Comparison of ENCODE assay signal across 12 cellular contexts in genomic region chr2:44944102-44944951, GRCh38. TPM values are rescaled to one million over a fixed set of nuclear protein-coding genes. Genes with fewer than 3 reads are reported as not detected.
DNase-seq lines count a peak whose midpoint lies in the region; ATAC-seq, FAIRE-seq and TF ChIP-seq lines count a peak whose summit lies in the region.
"Had no signal": no experiment of that assay in that cellular context is flagged by ENCODE, and none has a peak within 500 bp of the region (broad histone marks: within the 10 kb centered on the region; RNA-seq: fewer than 3 reads in every experiment).

No MANE protein-coding gene starts in this region.

- DNase-seq in GM20000 (ENCODE audit: low spot score) (peak; percentile 28), PC-9 (no peak), endothelial cell of umbilical vein (ENCODE audit: low read depth, low spot score) (no peak), neural progenitor cell (ENCODE audit: low spot score) (peak; percentile 61), NK-92 (lab: John Stamatoyannopoulos, UW; ENCODE audit: unreplicated experiment) (no peak), NCI-H2196 (lab: John Stamatoyannopoulos, UW; ENCODE audit: unreplicated experiment) (no peak), testis (no peak)
- DNase-seq: cortex of kidney, NCI-H1105, T1000 had no signal

- H3K36me3 ChIP-seq in PC-9 (ENCODE audit: low read depth) (no peaks in the 10 kb centered on the region), endothelial cell of umbilical vein (ENCODE audit: control insufficient read depth in 2 of 2, extremely low read depth in 1 of 2, insufficient read depth in 2 of 2, low read length in 2 of 2) (no peaks in the 10 kb centered on the region), neural progenitor cell (no peaks in the 10 kb centered on the region), testis (ENCODE audit: low read depth, missing control alignments) (no peaks in the 10 kb centered on the region)

- TF ChIP-seq CTCF in GM20000 (IDR thresholded peaks at IDR 0.05; ENCODE audit: extremely low read depth, missing control alignments) (no peak), PC-9 (conservative IDR thresholded peaks at IDR 0.05) (no peak), endothelial cell of umbilical vein (IDR thresholded peaks at IDR 0.05; ENCODE audit: extremely low read depth in 1 of 2, insufficient read depth in 1 of 2, low read depth in 1 of 2, low read length in 2 of 2) (no peak), neural progenitor cell (IDR thresholded peaks at IDR 0.05) (no peak), testis (IDR thresholded peaks at IDR 0.05) (no peak)

- H3K27me3 Mint-ChIP-seq in neural progenitor cell (ENCODE audit: insufficient read depth, low read depth), result peaks cover 78% of the 10 kb centered on the region

- BruUV-seq in PC-9 (replicated peaks; lab: Mats Ljungman, UMichigan) (no TSS peak), endothelial cell of umbilical vein (replicated peaks; lab: Mats Ljungman, UMichigan) (no TSS peak)

- H3K9ac ChIP-seq in endothelial cell of umbilical vein (replicated peaks; ENCODE audit: extremely low read depth, insufficient read depth, low read length) (no peak overlapping the region), neural progenitor cell (peak overlapping the region; percentile 77)

- 0 out of 2 replicates have a peak, but pooled peaks cover 9% of the 10 kb centered on the region for H3F3A ChIP-seq in PC-9 (ENCODE audit: insufficient read depth, low read depth)
- H3F3A ChIP-seq in neural progenitor cell (ENCODE audit: low read depth), result peaks cover 94% of the 10 kb centered on the region

- H3K4me3 Mint-ChIP-seq in neural progenitor cell, result peak overlapping the region; percentile 88

- peaks cover 2% of the 10 kb centered on the region for H3K36me3 Mint-ChIP-seq in neural progenitor cell

- peak overlapping the region; percentile 41 for H3K4me2 ChIP-seq in PC-9
- no peak overlapping the region for H3K4me2 ChIP-seq in endothelial cell of umbilical vein (ENCODE audit: insufficient read depth, low read length)
- H3K4me2 ChIP-seq in neural progenitor cell, result peak overlapping the region; percentile 99

- no peak for TF ChIP-seq POLR2A in endothelial cell of umbilical vein (IDR thresholded peaks at IDR 0.05; ENCODE audit: low read depth, low read length)
- TF ChIP-seq POLR2A in testis (IDR thresholded peaks at IDR 0.05), result no peak

- no peaks in the 10 kb centered on the region for H4K20me1 ChIP-seq in PC-9 (ENCODE audit: insufficient read depth)
- no peaks in the 10 kb centered on the region for H4K20me1 ChIP-seq in endothelial cell of umbilical vein (replicated peaks; ENCODE audit: control insufficient read depth, extremely low read depth, insufficient read depth, low read length)
- peaks cover 72% of the 10 kb centered on the region for H4K20me1 ChIP-seq in neural progenitor cell (ENCODE audit: low read depth)

- no peak overlapping the region for H2AFZ ChIP-seq in PC-9
- no peak overlapping the region for H2AFZ ChIP-seq in endothelial cell of umbilical vein (ENCODE audit: low read depth, low read length)
- no peak overlapping the region for H2AFZ ChIP-seq in neural progenitor cell (replicated peaks)

- H3K27ac Mint-ChIP-seq in neural progenitor cell, result no peak overlapping the region

- H3K9me3 Mint-ChIP-seq in neural progenitor cell, result no peaks in the 10 kb centered on the region

- intact Hi-C loops in PC-9 (cut with micrococcal nuclease; ENCODE audit: unreplicated experiment) (no loop called here), endothelial cell of umbilical vein (cut with micrococcal nuclease) (loop anchor here (5.0 kb wide), 1 partner anchor 142 kb away; no protein-coding TSS in a partner anchor), testis (cut with DNase I; ENCODE audit: low total_unique reads) (loop anchor here (10.0 kb wide), 1 partner anchor 470 kb away; no protein-coding TSS in a partner anchor)

- H3K4me3 ChIP-seq in PC-9 (peak overlapping the region; percentile 58; the same call in 1 of the 2 replicates), endothelial cell of umbilical vein (replicated peaks in 1 of 3; ENCODE audit: insufficient read depth in 1 of 3, low read depth in 1 of 3, low read length in 3 of 3) (no peak overlapping the region), neural progenitor cell (peak overlapping the region; percentile 96), testis (no peak overlapping the region)

- peaks cover 51% of the 10 kb centered on the region for H3K4me1 Mint-ChIP-seq in neural progenitor cell

- no peak overlapping the region for H3K27ac ChIP-seq in PC-9
- H3K27ac ChIP-seq in endothelial cell of umbilical vein (ENCODE audit: insufficient read depth, low read depth, low read length), result no peak overlapping the region
- peak overlapping the region; percentile 76 for H3K27ac ChIP-seq in neural progenitor cell
- no peak overlapping the region for H3K27ac ChIP-seq in testis

- dilution Hi-C loops in endothelial cell of umbilical vein (cut with MboI; ENCODE audit: extremely low pct_ligation_motif_present, low sequenced_read_pairs), result no loop called here

- H3K79me2 ChIP-seq in PC-9 (ENCODE audit: low read depth) (peaks cover 8% of the 10 kb centered on the region; the same call in 1 of the 2 replicates), endothelial cell of umbilical vein (ENCODE audit: control insufficient read depth, insufficient read depth, low read length) (no peaks in the 10 kb centered on the region), neural progenitor cell (ENCODE audit: low read depth) (peaks cover 99% of the 10 kb centered on the region)

- H3K4me1 ChIP-seq in PC-9 (replicated peaks; ENCODE audit: insufficient read depth), result peaks cover 13% of the 10 kb centered on the region
- H3K4me1 ChIP-seq in endothelial cell of umbilical vein (ENCODE audit: control insufficient read depth, extremely low read depth, insufficient read depth, low read length), result no peaks in the 10 kb centered on the region
- peaks cover 66% of the 10 kb centered on the region for H3K4me1 ChIP-seq in neural progenitor cell
- peaks cover 11% of the 10 kb centered on the region for H3K4me1 ChIP-seq in testis

- no peak for FAIRE-seq in endothelial cell of umbilical vein (lab: Jason Lieb, UNC)

- H3K9me1 ChIP-seq in endothelial cell of umbilical vein (replicated peaks; ENCODE audit: control insufficient read depth, extremely low read depth, insufficient read depth, low read length), result no peaks in the 10 kb centered on the region

- H3K9me3 ChIP-seq in PC-9 (ENCODE audit: insufficient read depth, low read depth) (no peaks in the 10 kb centered on the region), endothelial cell of umbilical vein (replicated peaks; ENCODE audit: control insufficient read depth, insufficient read depth, low read length) (no peaks in the 10 kb centered on the region), neural progenitor cell (ENCODE audit: low read depth) (no peaks in the 10 kb centered on the region), testis (no peaks in the 10 kb centered on the region)

- no peak for ATAC-seq in HG03139 (IDR thresholded peaks at IDR 0.05; ENCODE audit: unreplicated experiment)

- POLR2A ChIA-PET in PC-9 (lab: Charles Lee; ENCODE audit: unreplicated experiment), result no interaction called here
- POLR2A ChIA-PET in endothelial cell of umbilical vein (lab: Charles Lee), result no interaction called here

- CTCF ChIA-PET in PC-9 (lab: Charles Lee) (no interaction called here), endothelial cell of umbilical vein (lab: Charles Lee) (interaction anchor here (1.0 to 1.7 kb wide), 2 partner anchors 11 to 465 kb away, joined by 3 to 5 read pairs; no protein-coding TSS in a partner anchor)

- no peaks in the 10 kb centered on the region for H3K9me2 ChIP-seq in PC-9 (ENCODE audit: insufficient read depth)

- H3K27me3 ChIP-seq in PC-9 (ENCODE audit: insufficient read depth, low read depth) (no peaks in the 10 kb centered on the region), endothelial cell of umbilical vein (ENCODE audit: control insufficient read depth in 2 of 2, insufficient read depth in 2 of 2, low read length in 2 of 2) (peaks cover 87 to 98% of the 10 kb centered on the region in 2 experiments), neural progenitor cell (peaks cover 91% of the 10 kb centered on the region), testis (no peaks in the 10 kb centered on the region)

- WGBS in testis, 2 donors, result 3 to 4% methylated on average over 53 to 62 of the region's 62 CpGs

TF ChIP-seq in endothelial cell of umbilical vein, 7 proteins besides CTCF, POLR2A, EP300 and RAD21:
- TF ChIP-seq EZH2 (IDR thresholded peaks at IDR 0.05; ENCODE audit: borderline replicate concordance, low read depth, low read length, severe bottlenecking) (peak; percentile 94), MYC (IDR thresholded peaks at IDR 0.05; ENCODE audit: low read depth, low read length) (no peak)

RNA-seq across cellular contexts. Expression of gene SIX3, which starts 2.8 kb away (rescaled TPM):
- total RNA-seq in PC-9 (2021), result 1.4 TPM in 2 replicates
- total RNA-seq in endothelial cell of umbilical vein, result not detected in 2 replicates
- not detected in 2 replicates for polyA plus RNA-seq in endothelial cell of umbilical vein
- polyA plus RNA-seq in endothelial cell of umbilical vein (2011; cell fraction: cytosol; rRNA removed), result not detected in 2 replicates
- polyA plus RNA-seq in endothelial cell of umbilical vein (2011; cell fraction: nucleus; rRNA removed), result not detected in 2 replicates
- polyA plus RNA-seq in endothelial cell of umbilical vein (2012), result not detected in 2 replicates
- not detected in 2 replicates for polyA minus RNA-seq in endothelial cell of umbilical vein
- polyA minus RNA-seq in endothelial cell of umbilical vein (2011; cell fraction: cytosol; rRNA and poly(A)+ RNA removed), result not detected
- not detected in 2 replicates for polyA minus RNA-seq in endothelial cell of umbilical vein (2011; cell fraction: nucleus; rRNA and poly(A)+ RNA removed)
- total RNA-seq in neural progenitor cell (ENCODE audit: low replicate concordance), result 14.5 and 28.8 TPM in 2 replicates
- total RNA-seq in testis, result under 1 TPM; 0.19 to 0.47 TPM
- 0.20 TPM for polyA plus RNA-seq in testis (ENCODE audit: insufficient read depth, low read depth, low replicate concordance)
- total RNA-seq: skeletal muscle tissue had no signal

Comparison
In these comparisons a context has a peak if more than half of its experiments do, and no peak if none do; other contexts are left out.
1. DNase-seq: peak in GM20000 (single experiment) and neural progenitor cell (single experiment); none in PC-9 (0 of 2), endothelial cell of umbilical vein (single experiment), NK-92 (single experiment), NCI-H2196 (single experiment) and testis (single experiment).
2. H3K4me3 ChIP-seq: peak in PC-9 (single experiment) and neural progenitor cell (single experiment); none in endothelial cell of umbilical vein (0 of 3) and testis (0 of 2).